Comparison of ENCODE assay signal across 8 cellular contexts in genomic region chr11:46127150-46127638, GRCh38. TPM values are rescaled to one million over a fixed set of nuclear protein-coding genes. Genes with fewer than 3 reads are reported as not detected.
A peak's percentile ranks its signal among the peaks of the same experiment; 100 is the strongest.
DNase-seq lines count a peak whose midpoint lies in the region; ATAC-seq and TF ChIP-seq lines count a peak whose summit lies in the region.

No MANE protein-coding gene starts in this region.

- H3K4me3 ChIP-seq in GM12875 (ENCODE audit: low read depth, low read length) (no peak overlapping the region), kidney epithelial cell (ENCODE audit: low read depth, low read length) (no peak overlapping the region)

- H3K36me3 ChIP-seq in kidney epithelial cell (ENCODE audit: control insufficient read depth, insufficient read depth, low read length), result no peaks in the 10 kb centered on the region

- peak; percentile 76 for ATAC-seq in HG03159 (IDR thresholded peaks at IDR 0.05; ENCODE audit: unreplicated experiment)

- no peaks in the 10 kb centered on the region for H3K27me3 ChIP-seq in kidney epithelial cell (ENCODE audit: control insufficient read depth, insufficient read depth, low read length)

- DNase-seq in 8988T (peak; percentile 83), SHP77 (lab: John Stamatoyannopoulos, UW) (peak; percentile 35 to 51), kidney epithelial cell (ENCODE audit: low read depth) (no peak), pons (ENCODE audit: low spot score) (no peak), DMS79 (lab: John Stamatoyannopoulos, UW) (no peak)
- peak; percentile 19 for DNase-seq in activated naive CD4-positive, alpha-beta T cell treated with anti-CD3 and anti-CD28 coated beads, Interleukin-2, amount 50 U/mL, for 16 hours

- TF ChIP-seq CTCF in GM12875 (IDR thresholded peaks at IDR 0.05; ENCODE audit: borderline replicate concordance, insufficient read depth, low read depth, low read length) (peak; percentile 58), kidney epithelial cell (IDR thresholded peaks at IDR 0.05; ENCODE audit: insufficient read depth, low read length, poor library complexity, severe bottlenecking) (peak; percentile 14)

RNA-seq across cellular contexts. Expression of gene PHF21A, which starts 5.9 kb away (rescaled TPM):
- 11.8 and 12.0 TPM in 2 replicates for total RNA-seq in kidney epithelial cell

Comparison
In these comparisons a context has a peak if more than half of its experiments do, and no peak if none do; other contexts are left out.
1. DNase-seq: peak in 8988T (single experiment), SHP77 (2 of 2) and activated naive CD4-positive, alpha-beta T cell treated with anti-CD3 and anti-CD28 coated beads, Interleukin-2, amount 50 U/mL, for 16 hours (single experiment); none in kidney epithelial cell (single experiment), pons (single experiment) and DMS79 (single experiment).